In the genomic region with DNA sequence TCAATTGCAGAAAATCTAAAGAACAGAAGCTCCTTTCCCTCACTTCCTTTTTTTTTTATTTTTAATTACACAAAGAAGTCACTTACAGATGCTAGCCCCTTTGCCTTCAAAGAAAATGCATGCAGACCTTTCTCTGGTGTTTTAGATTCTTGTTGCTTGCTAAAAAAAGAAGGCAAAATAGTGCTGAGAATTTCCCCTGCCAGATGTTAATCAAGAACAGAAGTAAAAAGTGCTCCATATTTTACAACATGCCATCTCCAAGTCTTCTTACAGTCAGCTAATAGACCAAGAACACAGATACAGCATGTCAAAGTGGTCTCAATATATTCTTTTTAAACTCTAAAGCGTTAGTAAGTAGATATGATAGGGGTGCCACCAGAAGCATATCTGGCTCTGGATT, we compare ENCODE assay signal across 34 cellular contexts.
"Had no signal": no experiment of that assay in that cellular context is flagged by ENCODE, and none has a peak within 500 bp of the region (broad histone marks: within the 10 kb centered on the region; RNA-seq: fewer than 3 reads in every experiment).

No MANE protein-coding gene starts in this region.

- H3K4me3 ChIP-seq: Peyer's patch had no signal

- H3K4me2 ChIP-seq: KMS-11 had no signal

- H3K9me3 Mint-ChIP-seq: activated CD4-positive, alpha-beta memory T cell treated with anti-CD3 and anti-CD28 coated beads, Interleukin-2, amount 10 ng/mL, durations not matched to agents 7 days and 5 days; activated naive CD4-positive, alpha-beta T cell treated with anti-CD3 and anti-CD28 coated beads, Interleukin-2, amount 10 ng/mL, durations not matched to agents 7 days and 5 days; activated naive CD8-positive, alpha-beta T cell treated with anti-CD3 and anti-CD28 coated beads, Interleukin-2, amount 50 U/mL, for 24 hours had no signal

- ATAC-seq: activated CD8-positive, alpha-beta memory T cell treated with anti-CD3 and anti-CD28 coated beads, Interleukin-2, amount 10 ng/mL, durations not matched to agents 7 days and 5 days; activated naive CD8-positive, alpha-beta T cell treated with anti-CD3 and anti-CD28 coated beads, Interleukin-2, amount 50 U/mL, for 24 hours; Right ventricle myocardium inferior had no signal

- H3K4me3 Mint-ChIP-seq: activated CD4-positive, alpha-beta memory T cell treated with anti-CD3 and anti-CD28 coated beads, Interleukin-2, amount 10 ng/mL, durations not matched to agents 7 days and 5 days; activated CD8-positive, alpha-beta memory T cell treated with anti-CD3 and anti-CD28 coated beads, Interleukin-2, amount 10 ng/mL, durations not matched to agents 7 days and 5 days; activated naive CD4-positive, alpha-beta T cell treated with anti-CD3 and anti-CD28 coated beads, Interleukin-2, amount 10 ng/mL, durations not matched to agents 7 days and 5 days; activated naive CD8-positive, alpha-beta T cell; activated naive CD8-positive, alpha-beta T cell treated with anti-CD3 and anti-CD28 coated beads, Interleukin-2, amount 50 U/mL, for 24 hours had no signal

- H3K27me3 ChIP-seq: brain microvascular endothelial cell, Peyer's patch had no signal

- H3K9me3 ChIP-seq: Peyer's patch had no signal

- H3K36me3 ChIP-seq: brain microvascular endothelial cell, Peyer's patch, WERI-Rb-1 had no signal

- H3K27me3 Mint-ChIP-seq: activated CD8-positive, alpha-beta memory T cell treated with anti-CD3 and anti-CD28 coated beads, Interleukin-2, amount 10 ng/mL, durations not matched to agents 7 days and 5 days; activated naive CD4-positive, alpha-beta T cell treated with anti-CD3 and anti-CD28 coated beads, Interleukin-2, amount 10 ng/mL, durations not matched to agents 7 days and 5 days had no signal

- H3K4me1 ChIP-seq: Peyer's patch had no signal

- DNase-seq: activated CD4-positive, alpha-beta memory T cell treated with anti-CD3 and anti-CD28 coated beads, Interleukin-2, amount 10 ng/mL, durations not matched to agents 7 days and 5 days; activated CD4-positive, alpha-beta T cell treated with anti-CD3 and anti-CD28 coated beads for 1 hour; activated CD4-positive, alpha-beta T cell treated with anti-CD3 and anti-CD28 coated beads for 48 hours; activated CD4-positive, CD25-positive, alpha-beta regulatory T cell; activated CD8-positive, alpha-beta memory T cell treated with anti-CD3 and anti-CD28 coated beads for 24 hours; activated CD8-positive, alpha-beta memory T cell treated with anti-CD3 and anti-CD28 coated beads, Interleukin-2, amount 10 ng/mL, durations not matched to agents 7 days and 5 days; activated CD8-positive, alpha-beta memory T cell treated with anti-CD3 and anti-CD28 coated beads, Interleukin-2, amount 50 U/mL, for 48 hours; activated effector memory CD4-positive, alpha-beta T cell treated with Interleukin-2 at 50 U/mL for 16 hours; activated naive CD4-positive, alpha-beta T cell treated with anti-CD3 and anti-CD28 coated beads, Interleukin-2, amount 10 ng/mL, durations not matched to agents 7 days and 5 days; activated naive CD8-positive, alpha-beta T cell treated with anti-CD3 and anti-CD28 coated beads, Interleukin-2, amount 50 U/mL, for 24 hours; activated T-cell treated with anti-CD3 and anti-CD28 coated beads, Interleukin-2, amount 50 U/mL, for 48 hours; amniotic stem cell; aorta; central memory CD4-positive, alpha-beta T cell; MM.1S; MV-4-11; NCI-H1092; NCI-H1436 treated with DMSO at 0.1 percent for 48 hours; NCI-H1694 treated with DMSO at 0.1 percent for 48 hours; NCI-H2081; NCI-H345; NCI-H510A; NCI-H526; NCI-H748 treated with DMSO at 0.1 percent for 48 hours; NK-92 treated with Interleukin-12 subunit alpha and Interleukin-12 subunit beta, amount 100 ng/mL, for 24 hours; Peyer's patch; RPMI8226; SIG-M5; T1000; WERI-Rb-1 had no signal

- H3K4me1 Mint-ChIP-seq: activated CD4-positive, alpha-beta memory T cell treated with anti-CD3 and anti-CD28 coated beads, Interleukin-2, amount 10 ng/mL, durations not matched to agents 7 days and 5 days; activated CD8-positive, alpha-beta memory T cell treated with anti-CD3 and anti-CD28 coated beads, Interleukin-2, amount 10 ng/mL, durations not matched to agents 7 days and 5 days; activated naive CD4-positive, alpha-beta T cell treated with anti-CD3 and anti-CD28 coated beads, Interleukin-2, amount 10 ng/mL, durations not matched to agents 7 days and 5 days; activated naive CD8-positive, alpha-beta T cell treated with anti-CD3 and anti-CD28 coated beads, Interleukin-2, amount 50 U/mL, for 24 hours had no signal

- H3K27ac ChIP-seq: brain microvascular endothelial cell, KMS-11, Peyer's patch, WERI-Rb-1 had no signal

- H3K27ac Mint-ChIP-seq: activated CD4-positive, alpha-beta memory T cell treated with anti-CD3 and anti-CD28 coated beads, Interleukin-2, amount 10 ng/mL, durations not matched to agents 7 days and 5 days; activated CD8-positive, alpha-beta memory T cell treated with anti-CD3 and anti-CD28 coated beads, Interleukin-2, amount 10 ng/mL, durations not matched to agents 7 days and 5 days; activated naive CD4-positive, alpha-beta T cell treated with anti-CD3 and anti-CD28 coated beads, Interleukin-2, amount 10 ng/mL, durations not matched to agents 7 days and 5 days; activated naive CD8-positive, alpha-beta T cell; activated naive CD8-positive, alpha-beta T cell treated with anti-CD3 and anti-CD28 coated beads, Interleukin-2, amount 50 U/mL, for 24 hours had no signal

- H3K36me3 Mint-ChIP-seq: activated CD8-positive, alpha-beta memory T cell treated with anti-CD3 and anti-CD28 coated beads, Interleukin-2, amount 10 ng/mL, durations not matched to agents 7 days and 5 days; activated naive CD4-positive, alpha-beta T cell treated with anti-CD3 and anti-CD28 coated beads, Interleukin-2, amount 10 ng/mL, durations not matched to agents 7 days and 5 days; activated naive CD8-positive, alpha-beta T cell had no signal
